In genomic region chr1:154978360-154978759, GRCh38 we compare ENCODE assay signal across 28 cellular contexts. TPM values are rescaled to one million over a fixed set of nuclear protein-coding genes. Genes with fewer than 3 reads are reported as not detected.
DNase-seq lines count a peak whose midpoint lies in the region; ATAC-seq and TF ChIP-seq lines count a peak whose summit lies in the region.
"Had no signal": no experiment of that assay in that cellular context is flagged by ENCODE, and none has a peak within 500 bp of the region (broad histone marks: within the 10 kb centered on the region; RNA-seq: fewer than 3 reads in every experiment).

No MANE protein-coding gene starts in this region.

- ATAC-seq in GM18868 (IDR thresholded peaks at IDR 0.05; ENCODE audit: unreplicated experiment): no peak
- ATAC-seq: HCT116, T-helper 17 cell had no signal

- H3K4me1 ChIP-seq in BE2C: peaks cover 22% of the 10 kb centered on the region
- H3K4me1 ChIP-seq in Karpas-422 (ENCODE audit: low read length): peaks cover 29% of the 10 kb centered on the region
- peaks cover 1% of the 10 kb centered on the region for H3K4me1 ChIP-seq in mesenchymal stem cell (ENCODE audit: control insufficient read depth, insufficient read depth, low read depth, low read length)
- peaks cover under 1% of the 10 kb centered on the region for H3K4me1 ChIP-seq in effector memory CD4-positive, alpha-beta T cell (ENCODE audit: control insufficient read depth, insufficient read depth, low read length, poor library complexity, severe bottlenecking)
- H3K4me1 ChIP-seq in CD4-positive, alpha-beta memory T cell (ENCODE audit: insufficient read depth, low read length): peaks cover 20% of the 10 kb centered on the region

- peaks cover 44% of the 10 kb centered on the region for H3K79me2 ChIP-seq in Karpas-422 (ENCODE audit: low read length)

- no peak overlapping the region for H4K8ac ChIP-seq in mesenchymal stem cell (ENCODE audit: low read length)

- H3K14ac ChIP-seq in mesenchymal stem cell (ENCODE audit: low read length in 2 of 2): no peak overlapping the region

- H3K4me3 ChIP-seq in BE2C (ENCODE audit: low read depth, low read length): peak overlapping the region; percentile 15; the same call in 1 of the 2 replicates
- no peak overlapping the region for H3K4me3 ChIP-seq in Karpas-422 (ENCODE audit: low read length)
- no peak overlapping the region for H3K4me3 ChIP-seq in SK-N-MC
- no peak overlapping the region for H3K4me3 ChIP-seq in mesenchymal stem cell (ENCODE audit: insufficient read depth in 1 of 2, low read depth in 1 of 2, low read length in 2 of 2)
- no peak overlapping the region for H3K4me3 ChIP-seq in effector memory CD4-positive, alpha-beta T cell (ENCODE audit: insufficient read depth, low read depth, low read length, poor library complexity, severe bottlenecking)
- no peak overlapping the region for H3K4me3 ChIP-seq in CD4-positive, alpha-beta memory T cell (ENCODE audit: low read length in 2 of 2)

- TF ChIP-seq CTCF in BE2C (IDR thresholded peaks at IDR 0.05; ENCODE audit: low read depth, low read length): no peak

- no peak overlapping the region for H3K4me3 Mint-ChIP-seq in CD4-positive, alpha-beta memory T cell
- H3K4me3 Mint-ChIP-seq: CD4-positive, alpha-beta T cell; T-helper 17 cell had no signal

- H3K9ac ChIP-seq in Karpas-422 (ENCODE audit: low read length) (no peak overlapping the region), SK-N-MC (ENCODE audit: insufficient read length) (no peak overlapping the region), mesenchymal stem cell (ENCODE audit: low read length) (peak overlapping the region; percentile 27)

- peaks cover 2 to 12% (median 5%) of the 10 kb centered on the region in 4 donors for H3K4me1 Mint-ChIP-seq in CD4-positive, alpha-beta memory T cell

- peak; percentile 62 for DNase-seq in BE2C
- no peak for DNase-seq in Karpas-422
- no peak for DNase-seq in SK-N-MC (ENCODE audit: low read depth, low spot score)
- no peak for DNase-seq in mesenchymal stem cell
- no peak for DNase-seq in effector memory CD4-positive, alpha-beta T cell
- DNase-seq in CD4-positive, alpha-beta memory T cell: no peak
- DNase-seq: ACHN; CD4-positive, alpha-beta T cell; DMS 273 treated with DMSO at 0.1 percent for 48 hours; DMS79; EL; GDM1; KBM-7; MM.1S; NCI-H1048; NCI-H1417; NCI-H1694 treated with DMSO at 0.1 percent for 48 hours; NCI-H2081; NCI-H524; NCI-H82; NK-92 treated with Interleukin-12 subunit alpha and Interleukin-12 subunit beta, amount 100 ng/mL, for 24 hours; SHP77; T-helper 17 cell had no signal

- H3K18ac ChIP-seq in mesenchymal stem cell (ENCODE audit: low read depth in 1 of 2, low read length in 2 of 2): no peak overlapping the region

- no peak overlapping the region for H2AK5ac ChIP-seq in mesenchymal stem cell (ENCODE audit: low read length, severe bottlenecking)

- POLR2A ChIA-PET in CD4-positive, alpha-beta memory T cell (lab: Charles Lee; ENCODE audit: partially characterized antibody): interaction anchor here (9.7 to 41.7 kb wide), 3 partner anchors 16 to 28 kb away, joined by 126 to 1543 read pairs (median 219); partner anchors contain the start of genes LENEP, PBXIP1, PYGO2 and ZBTB7B

- no peaks in the 10 kb centered on the region for H3K36me3 Mint-ChIP-seq in CD4-positive, alpha-beta memory T cell

- intact Hi-C loops in CD4-positive, alpha-beta memory T cell (cut with micrococcal nuclease): no loop called here

- H2BK120ac ChIP-seq in mesenchymal stem cell (ENCODE audit: low read depth, low read length): no peak overlapping the region

- no peaks in the 10 kb centered on the region for H3K27me3 Mint-ChIP-seq in CD4-positive, alpha-beta memory T cell
- H3K27me3 Mint-ChIP-seq: CD4-positive, alpha-beta T cell; T-helper 17 cell had no signal

- no peaks in the 10 kb centered on the region for H4K20me1 ChIP-seq in Karpas-422 (ENCODE audit: insufficient read depth, low read depth, low read length)

- H4K91ac ChIP-seq in mesenchymal stem cell (ENCODE audit: low read length): no peak overlapping the region

- peaks cover 12% of the 10 kb centered on the region for H3K79me1 ChIP-seq in mesenchymal stem cell (replicated peaks; ENCODE audit: low read length, poor library complexity, severe bottlenecking)

- no peak overlapping the region for H3K4ac ChIP-seq in mesenchymal stem cell (ENCODE audit: low read depth in 1 of 2, low read length in 2 of 2)

- H2AFZ ChIP-seq in Karpas-422 (ENCODE audit: low read length): no peak overlapping the region
- no peak overlapping the region for H2AFZ ChIP-seq in mesenchymal stem cell (ENCODE audit: low read depth, low read length)

- no peaks in the 10 kb centered on the region for H3K9me3 ChIP-seq in BE2C
- H3K9me3 ChIP-seq in Karpas-422 (ENCODE audit: low read length): no peaks in the 10 kb centered on the region
- no peaks in the 10 kb centered on the region for H3K9me3 ChIP-seq in SK-N-MC (ENCODE audit: low read depth, low read length)
- H3K9me3 ChIP-seq in mesenchymal stem cell (ENCODE audit: control insufficient read depth, low read length): no peaks in the 10 kb centered on the region
- H3K9me3 ChIP-seq in effector memory CD4-positive, alpha-beta T cell (ENCODE audit: control insufficient read depth, low read length): no peaks in the 10 kb centered on the region
- no peaks in the 10 kb centered on the region for H3K9me3 ChIP-seq in CD4-positive, alpha-beta memory T cell (ENCODE audit: control insufficient read depth in 1 of 2, low read length in 2 of 2)

- CTCF ChIA-PET in CD4-positive, alpha-beta memory T cell (lab: Charles Lee; ENCODE audit: partially characterized antibody): interaction anchor here (1.0 to 16.3 kb wide), 3 partner anchors 38 to 106 kb away, joined by 3 to 226 read pairs (median 3); partner anchors contain the start of gene ADAM15

- no peak overlapping the region for H2BK5ac ChIP-seq in mesenchymal stem cell (ENCODE audit: low read depth, low read length, poor library complexity, severe bottlenecking)

- no peak overlapping the region for H3K23ac ChIP-seq in mesenchymal stem cell (ENCODE audit: low read length in 2 of 2)

- H2BK15ac ChIP-seq in mesenchymal stem cell (ENCODE audit: low read depth, poor library complexity, severe bottlenecking): no peak overlapping the region

- H3K36me3 ChIP-seq in BE2C: peaks cover 14% of the 10 kb centered on the region
- peaks cover 26% of the 10 kb centered on the region for H3K36me3 ChIP-seq in Karpas-422 (ENCODE audit: insufficient read depth, low read length)
- peaks cover 45% of the 10 kb centered on the region for H3K36me3 ChIP-seq in SK-N-MC (ENCODE audit: insufficient read depth, low read length)
- peaks cover 0 to 15% of the 10 kb centered on the region in 2 experiments for H3K36me3 ChIP-seq in mesenchymal stem cell (ENCODE audit: control insufficient read depth in 1 of 2, insufficient read depth in 2 of 2, low read depth in 1 of 2, low read length in 2 of 2)
- peaks cover 3% of the 10 kb centered on the region for H3K36me3 ChIP-seq in effector memory CD4-positive, alpha-beta T cell (ENCODE audit: control insufficient read depth, insufficient read depth, low read length)
- no peaks in the 10 kb centered on the region for H3K36me3 ChIP-seq in CD4-positive, alpha-beta memory T cell (ENCODE audit: insufficient read depth, low read length)

- H3K27me3 ChIP-seq in BE2C (no peaks in the 10 kb centered on the region), Karpas-422 (ENCODE audit: low read length) (no peaks in the 10 kb centered on the region), mesenchymal stem cell (ENCODE audit: control insufficient read depth in 1 of 2, insufficient read depth in 1 of 2, low read length in 2 of 2) (no peaks in the 10 kb centered on the region)
- no peaks in the 10 kb centered on the region for H3K27me3 ChIP-seq in effector memory CD4-positive, alpha-beta T cell (replicated peaks; ENCODE audit: control insufficient read depth, insufficient read depth, low read length, poor library complexity, severe bottlenecking)
- H3K27me3 ChIP-seq in CD4-positive, alpha-beta memory T cell (ENCODE audit: insufficient read depth, low read length): no peaks in the 10 kb centered on the region

- no CpG with 5 or more reads among the region's 3 CpGs for WGBS in mesenchymal stem cell

- H3K9me2 ChIP-seq in Karpas-422 (replicated peaks; ENCODE audit: insufficient read depth, low read length): no peaks in the 10 kb centered on the region

- H3K27ac ChIP-seq in Karpas-422 (ENCODE audit: low read length) (peak overlapping the region; percentile 94; the same call in 1 of the 2 replicates), SK-N-MC (0 out of 2 replicates have a peak overlapping the region, but pooled peaks have one; percentile 1), mesenchymal stem cell (ENCODE audit: low read length, poor library complexity, severe bottlenecking) (no peak overlapping the region)
- no peak overlapping the region for H3K27ac ChIP-seq in effector memory CD4-positive, alpha-beta T cell (ENCODE audit: insufficient read depth, low read length, poor library complexity, severe bottlenecking)
- no peak overlapping the region for H3K27ac ChIP-seq in CD4-positive, alpha-beta memory T cell (ENCODE audit: low read depth, low read length)
- H3K27ac ChIP-seq: RWPE1 had no signal

- H3K27ac Mint-ChIP-seq in CD4-positive, alpha-beta memory T cell: peak overlapping the region in 1 of 7 donors; percentile 13
- H3K27ac Mint-ChIP-seq: CD4-positive, alpha-beta T cell; T-helper 17 cell had no signal

- H3K4me2 ChIP-seq in Karpas-422 (ENCODE audit: low read depth, low read length, poor library complexity, severe bottlenecking) (no peak overlapping the region), mesenchymal stem cell (ENCODE audit: low read length, poor library complexity, severe bottlenecking) (no peak overlapping the region)

- H2BK12ac ChIP-seq in mesenchymal stem cell (ENCODE audit: low read length in 2 of 2): no peak overlapping the region

- H3K9me3 Mint-ChIP-seq in CD4-positive, alpha-beta memory T cell: no peaks in the 10 kb centered on the region
- H3K9me3 Mint-ChIP-seq: CD4-positive, alpha-beta T cell had no signal

RNA-seq across cellular contexts. Expression of gene CKS1B, which starts 3.9 kb away (rescaled TPM):
- 129 TPM for polyA plus RNA-seq in BE2C (2012; ENCODE audit: insufficient read depth, insufficient read length, low read depth)
- 110 and 225 TPM in 2 replicates for total RNA-seq in Karpas-422 (2014; rRNA removed; shearing (Covaris generic); ENCODE audit: low replicate concordance)
- 48.2 TPM for polyA plus RNA-seq in mesenchymal stem cell (2013, experiment 1 of 2)
- 48.8 TPM for polyA plus RNA-seq in mesenchymal stem cell (2013, experiment 2 of 2)
- 10 to 100 TPM; 12.2 to 13.0 TPM for total RNA-seq in CD4-positive, alpha-beta memory T cell
- polyA plus RNA-seq in CD4-positive, alpha-beta memory T cell: 10 to 100 TPM; 50.2 to 67.9 TPM

RNA-seq across cellular contexts. Expression of gene FLAD1, which starts 4.8 kb away (rescaled TPM):
- 183 TPM for polyA plus RNA-seq in BE2C (2012; ENCODE audit: insufficient read depth, insufficient read length, low read depth)
- 48.7 and 57.3 TPM in 2 replicates for total RNA-seq in Karpas-422 (2014; rRNA removed; shearing (Covaris generic); ENCODE audit: low replicate concordance)
- 26.7 TPM for polyA plus RNA-seq in mesenchymal stem cell (2013, experiment 1 of 2)
- polyA plus RNA-seq in mesenchymal stem cell (2013, experiment 2 of 2): 26.3 TPM
- total RNA-seq in CD4-positive, alpha-beta memory T cell: 10 to 100 TPM; 52.4 to 56.6 TPM
- polyA plus RNA-seq in CD4-positive, alpha-beta memory T cell: 10 to 100 TPM; 48.9 to 75.9 TPM

RNA-seq across cellular contexts. Expression of gene SHC1, which starts 7.8 kb away (rescaled TPM):
- 263 TPM for polyA plus RNA-seq in BE2C (2012; ENCODE audit: insufficient read depth, insufficient read length, low read depth)
- total RNA-seq in Karpas-422 (2014; rRNA removed; shearing (Covaris generic); ENCODE audit: low replicate concordance): 27.8 and 35.3 TPM in 2 replicates
- polyA plus RNA-seq in mesenchymal stem cell (2013, experiment 1 of 2): 352 TPM
- polyA plus RNA-seq in mesenchymal stem cell (2013, experiment 2 of 2): 344 TPM
- total RNA-seq in CD4-positive, alpha-beta memory T cell: 10 to 100 TPM; 78.4 to 81.7 TPM
- polyA plus RNA-seq in CD4-positive, alpha-beta memory T cell: 10 to 100 TPM; 36.4 to 44.5 TPM

RNA-seq across cellular contexts. Expression of gene LENEP, which starts 15.0 kb away (rescaled TPM):
- not detected for polyA plus RNA-seq in BE2C (2012; ENCODE audit: insufficient read depth, insufficient read length, low read depth)
- 2.6 TPM in 1 of 2 replicates, not detected in the other for total RNA-seq in Karpas-422 (2014; rRNA removed; shearing (Covaris generic); ENCODE audit: low replicate concordance)
- not detected for polyA plus RNA-seq in mesenchymal stem cell (2013, experiment 1 of 2)
- not detected for polyA plus RNA-seq in mesenchymal stem cell (2013, experiment 2 of 2)
- 1 to 10 TPM; 1.1 to 3.1 TPM for total RNA-seq in CD4-positive, alpha-beta memory T cell
- not detected for polyA plus RNA-seq in CD4-positive, alpha-beta memory T cell
- total RNA-seq: CD4-positive, alpha-beta T cell; T-helper 17 cell had no signal
- polyA plus RNA-seq: BJ, H1 had no signal

RNA-seq across cellular contexts. Expression of gene PYGO2, which starts 16.8 kb away (rescaled TPM):
- 57.8 TPM for polyA plus RNA-seq in BE2C (2012; ENCODE audit: insufficient read depth, insufficient read length, low read depth)
- 37.3 and 44.4 TPM in 2 replicates for total RNA-seq in Karpas-422 (2014; rRNA removed; shearing (Covaris generic); ENCODE audit: low replicate concordance)
- polyA plus RNA-seq in mesenchymal stem cell (2013, experiment 1 of 2): 16.1 TPM
- polyA plus RNA-seq in mesenchymal stem cell (2013, experiment 2 of 2): 15.3 TPM
- 10 to 100 TPM; 78.4 to 80.2 TPM for total RNA-seq in CD4-positive, alpha-beta memory T cell
- 10 to 100 TPM; 22.5 to 54.2 TPM for polyA plus RNA-seq in CD4-positive, alpha-beta memory T cell

Comparison
In these comparisons a context has a peak if more than half of its experiments do, and no peak if none do; other contexts are left out.
1. H3K27ac ChIP-seq: peak in Karpas-422 (single experiment) and SK-N-MC (single experiment); none in mesenchymal stem cell (single experiment), effector memory CD4-positive, alpha-beta T cell (single experiment) and CD4-positive, alpha-beta memory T cell (single experiment).